3 cellular contexts compared by ENCODE assay signal in the genomic region with DNA sequence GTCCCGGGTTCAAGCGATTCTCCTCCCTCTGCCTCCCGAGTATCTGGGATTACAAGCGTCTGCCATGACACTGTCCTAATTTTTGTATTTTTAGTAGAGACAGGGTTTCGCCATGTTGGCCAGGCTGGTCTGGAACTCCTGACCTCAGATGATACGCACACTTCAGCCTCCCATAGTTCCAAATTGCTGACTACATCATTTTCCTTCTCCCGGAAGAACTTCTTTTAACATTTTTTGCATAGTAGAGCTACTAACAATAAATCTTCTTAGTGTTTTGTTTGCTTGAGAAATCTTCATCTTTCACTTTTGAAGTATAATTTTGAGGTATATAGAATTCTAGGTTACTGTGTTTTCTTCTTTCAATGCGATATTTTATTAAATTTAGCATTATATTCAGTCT.
TF ChIP-seq lines count a peak whose summit lies in the region.

No MANE protein-coding gene starts in this region.

TF ChIP-seq in GM23338, 12 proteins besides CTCF, POLR2A, EP300 and RAD21 (continued from another document and continues in another):
- TF ChIP-seq, protein P1, sequence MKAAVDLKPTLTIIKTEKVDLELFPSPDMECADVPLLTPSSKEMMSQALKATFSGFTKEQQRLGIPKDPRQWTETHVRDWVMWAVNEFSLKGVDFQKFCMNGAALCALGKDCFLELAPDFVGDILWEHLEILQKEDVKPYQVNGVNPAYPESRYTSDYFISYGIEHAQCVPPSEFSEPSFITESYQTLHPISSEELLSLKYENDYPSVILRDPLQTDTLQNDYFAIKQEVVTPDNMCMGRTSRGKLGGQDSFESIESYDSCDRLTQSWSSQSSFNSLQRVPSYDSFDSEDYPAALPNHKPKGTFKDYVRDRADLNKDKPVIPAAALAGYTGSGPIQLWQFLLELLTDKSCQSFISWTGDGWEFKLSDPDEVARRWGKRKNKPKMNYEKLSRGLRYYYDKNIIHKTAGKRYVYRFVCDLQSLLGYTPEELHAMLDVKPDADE (IDR thresholded peaks at IDR 0.05): no peak
- TF ChIP-seq POLR2AphosphoS5 (IDR thresholded peaks at IDR 0.05; ENCODE audit: low read depth): no peak
- TF ChIP-seq JUNB (IDR thresholded peaks at IDR 0.05; ENCODE audit: unreplicated experiment): no peak

TF ChIP-seq in K562, 482 proteins besides CTCF, POLR2A, EP300 and RAD21 (continued from another document):
- TF ChIP-seq HDAC3 (IDR thresholded peaks at IDR 0.05; ENCODE audit: borderline replicate concordance, partially characterized antibody): no peak
TF ChIP-seq in K562: peak in this region for 5.

TF ChIP-seq in SK-N-SH treated with all-trans-retinoic acid at 6 μM for 48 hours, 23 proteins besides CTCF, POLR2A, EP300 and RAD21 (continued from another document):
- TF ChIP-seq, protein P2, sequence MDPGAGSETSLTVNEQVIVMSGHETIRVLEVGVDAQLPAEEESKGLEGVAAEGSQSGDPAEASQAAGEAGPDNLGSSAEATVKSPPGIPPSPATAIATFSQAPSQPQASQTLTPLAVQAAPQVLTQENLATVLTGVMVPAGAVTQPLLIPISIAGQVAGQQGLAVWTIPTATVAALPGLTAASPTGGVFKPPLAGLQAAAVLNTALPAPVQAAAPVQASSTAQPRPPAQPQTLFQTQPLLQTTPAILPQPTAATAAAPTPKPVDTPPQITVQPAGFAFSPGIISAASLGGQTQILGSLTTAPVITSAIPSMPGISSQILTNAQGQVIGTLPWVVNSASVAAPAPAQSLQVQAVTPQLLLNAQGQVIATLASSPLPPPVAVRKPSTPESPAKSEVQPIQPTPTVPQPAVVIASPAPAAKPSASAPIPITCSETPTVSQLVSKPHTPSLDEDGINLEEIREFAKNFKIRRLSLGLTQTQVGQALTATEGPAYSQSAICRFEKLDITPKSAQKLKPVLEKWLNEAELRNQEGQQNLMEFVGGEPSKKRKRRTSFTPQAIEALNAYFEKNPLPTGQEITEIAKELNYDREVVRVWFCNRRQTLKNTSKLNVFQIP (CRISPR knock-in tag; IDR thresholded peaks at IDR 0.05; ENCODE audit: borderline replicate concordance, low read depth): no peak
- no peak for TF ChIP-seq ESRRG (CRISPR knock-in tag; IDR thresholded peaks at IDR 0.05)
- no peak for TF ChIP-seq ISL1 (CRISPR knock-in tag; IDR thresholded peaks at IDR 0.05)
- TF ChIP-seq BACH2 (CRISPR knock-in tag; IDR thresholded peaks at IDR 0.05; ENCODE audit: borderline replicate concordance): no peak
- no peak for TF ChIP-seq ZC3H10 (CRISPR knock-in tag; IDR thresholded peaks at IDR 0.05)
- TF ChIP-seq ZNF8 (CRISPR knock-in tag; IDR thresholded peaks at IDR 0.05): no peak
